In the genomic region with DNA sequence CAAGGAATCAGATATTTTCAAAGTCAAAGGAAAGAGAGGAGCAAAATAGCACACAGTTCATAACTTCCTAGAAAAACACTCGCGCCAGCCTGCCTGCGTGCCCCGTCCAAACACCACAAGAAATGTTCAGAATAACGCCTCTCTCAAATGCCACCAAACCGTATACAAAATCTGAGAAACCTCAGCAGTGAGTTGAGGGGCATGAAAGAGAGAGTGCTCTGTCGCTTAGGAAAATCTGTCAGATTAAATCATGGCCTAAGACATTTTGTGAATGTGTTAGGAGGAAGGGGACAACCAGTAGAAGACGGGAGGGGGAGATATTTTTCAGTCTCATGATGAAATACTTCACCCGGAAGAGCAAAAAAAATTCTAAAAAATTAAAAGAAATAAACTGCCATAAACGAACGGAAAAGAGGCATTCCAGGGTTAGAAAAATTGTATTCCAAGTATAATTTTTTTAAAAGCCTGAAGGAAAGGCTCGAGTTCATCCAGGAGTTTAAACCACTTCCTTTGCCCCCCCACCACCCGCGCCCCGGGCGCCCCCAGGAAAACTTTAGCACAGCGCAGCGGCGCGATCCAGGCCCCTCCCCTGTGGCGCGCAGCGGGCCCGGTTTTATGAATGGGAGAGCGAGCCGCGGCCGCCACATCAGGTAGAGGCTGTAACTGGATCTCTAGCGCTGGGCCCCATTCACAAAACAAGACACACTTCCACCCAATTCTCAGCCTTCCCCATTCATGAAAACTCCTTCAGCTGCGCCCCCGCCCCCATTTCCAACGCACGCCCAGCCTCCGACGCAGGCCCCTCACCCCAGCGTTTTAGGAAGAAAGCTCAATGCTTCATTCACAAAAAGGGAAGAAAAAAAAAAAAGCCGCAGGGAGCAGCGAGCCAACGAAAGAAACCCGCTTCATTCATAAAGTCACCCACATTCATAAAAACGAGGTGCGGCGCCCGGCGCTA, we compare ENCODE assay signal across 8 cellular contexts.
DNase-seq lines count a peak whose midpoint lies in the region; ATAC-seq and TF ChIP-seq lines count a peak whose summit lies in the region.

No MANE protein-coding gene starts in this region.

- peak; percentile 17 for ATAC-seq in GM21529 (IDR thresholded peaks at IDR 0.05; ENCODE audit: unreplicated experiment)
- ATAC-seq in HG02973 (IDR thresholded peaks at IDR 0.05; ENCODE audit: unreplicated experiment) = no peak

- peaks cover 3% of the 10 kb centered on the region for H3K4me1 ChIP-seq in iPS DF 6.9 (ENCODE audit: control insufficient read depth, insufficient read depth, low read length)

- DNase-seq in AG09309 (ENCODE audit: low read depth) (no peak), NCI-H187 (lab: John Stamatoyannopoulos, UW) (peak; percentile 14 to 72), SW480 (ENCODE audit: low spot score) (peak; percentile 86), brain microvascular endothelial cell (peak; percentile 55), iPS DF 6.9 (ENCODE audit: low read depth, low spot score) (no peak), retina (peak; percentile 83)

- peak overlapping the region; percentile 72 for H3K4me3 ChIP-seq in AG09309 (ENCODE audit: control insufficient read depth, low read depth, low read length)
- peak overlapping the region; percentile 79 for H3K4me3 ChIP-seq in brain microvascular endothelial cell (ENCODE audit: low read depth, low read length)
- peak overlapping the region; percentile 70; the same call in 1 of the 2 replicates for H3K4me3 ChIP-seq in iPS DF 6.9 (ENCODE audit: low read length)

- WGBS in iPS DF 6.9 (ENCODE audit: insufficient coverage, insufficient read length) = no CpG with 5 or more reads among the region's 45 CpGs

- H3K27me3 ChIP-seq in brain microvascular endothelial cell (replicated peaks) = no peaks in the 10 kb centered on the region
- H3K27me3 ChIP-seq in iPS DF 6.9 (ENCODE audit: control insufficient read depth, insufficient read depth, low read length) = peaks cover 35% of the 10 kb centered on the region

- peak overlapping the region; percentile 55 for H3K27ac ChIP-seq in brain microvascular endothelial cell
- no peak overlapping the region for H3K27ac ChIP-seq in iPS DF 6.9 (ENCODE audit: low read length)

- peaks cover 8% of the 10 kb centered on the region for H3K36me3 ChIP-seq in brain microvascular endothelial cell (replicated peaks)
- no peaks in the 10 kb centered on the region for H3K36me3 ChIP-seq in iPS DF 6.9 (ENCODE audit: control insufficient read depth, insufficient read depth, low read length)

- in situ Hi-C loops in brain microvascular endothelial cell (cut with HindIII; ENCODE audit: low pct_ligation_motif_present, low sequenced_read_pairs) = no loop called here

- TF ChIP-seq CTCF in AG09309 (IDR thresholded peaks at IDR 0.05; ENCODE audit: control insufficient read depth, insufficient read depth, low read depth, low read length, missing control alignments) (no peak), brain microvascular endothelial cell (IDR thresholded peaks at IDR 0.05; ENCODE audit: low read depth, low read length, missing control alignments) (no peak)

- no peaks in the 10 kb centered on the region for H3K9me3 ChIP-seq in iPS DF 6.9 (ENCODE audit: control insufficient read depth, insufficient read depth, low read length)

Comparison
In these comparisons a context has a peak if more than half of its experiments do, and no peak if none do; other contexts are left out.
1. DNase-seq: peak in NCI-H187 (2 of 2), SW480 (single experiment), brain microvascular endothelial cell (single experiment) and retina (single experiment); none in AG09309 (single experiment) and iPS DF 6.9 (single experiment).
2. Peak in every context shown above with its lines, with median percentiles within 50 percentile points of each other: H3K4me3 ChIP-seq.